17 cellular contexts compared by ENCODE assay signal in genomic region chr6:170473226-170473789, GRCh38.
A peak's percentile ranks its signal among the peaks of the same experiment; 100 is the strongest.
DNase-seq lines count a peak whose midpoint lies in the region; ATAC-seq and TF ChIP-seq lines count a peak whose summit lies in the region.
"Had no signal": no experiment of that assay in that cellular context is flagged by ENCODE, and none has a peak within 500 bp of the region (broad histone marks: within the 10 kb centered on the region; RNA-seq: fewer than 3 reads in every experiment).

No MANE protein-coding gene starts in this region.

- H3K79me1 ChIP-seq in mesenchymal stem cell (replicated peaks; ENCODE audit: low read length, poor library complexity, severe bottlenecking): no peaks in the 10 kb centered on the region

- no peak overlapping the region for H2BK120ac ChIP-seq in mesenchymal stem cell (ENCODE audit: low read depth, low read length)

- H2BK5ac ChIP-seq in mesenchymal stem cell (ENCODE audit: low read depth, low read length, poor library complexity, severe bottlenecking): no peak overlapping the region

- no peaks in the 10 kb centered on the region for H3K36me3 ChIP-seq in mesenchymal stem cell (ENCODE audit: control insufficient read depth in 1 of 2, insufficient read depth in 2 of 2, low read depth in 1 of 2, low read length in 2 of 2)
- H3K36me3 ChIP-seq: colonic mucosa, upper lobe of right lung had no signal

- DNase-seq in NCI-H82 (lab: John Stamatoyannopoulos, UW): peak; percentile 54
- DNase-seq in NCI-H82 treated with DMSO at 0.1 percent for 48 hours (lab: John Stamatoyannopoulos, UW; ENCODE audit: unreplicated experiment): no peak
- peak; percentile 93 for DNase-seq in NCI-H2171 treated with DMSO at 0.1 percent for 48 hours (lab: John Stamatoyannopoulos, UW)
- peak; percentile 69 for DNase-seq in glutamatergic neuron
- DNase-seq in skeletal muscle cell (ENCODE audit: low read depth): peak; percentile 22
- no peak for DNase-seq in mesenchymal stem cell
- no peak for DNase-seq in effector memory CD8-positive, alpha-beta T cell
- DNase-seq: activated CD4-positive, alpha-beta T cell treated with anti-CD3 and anti-CD28 coated beads, Interleukin-2, amount 10 ng/mL, durations not matched to agents 7 days and 5 days; activated naive CD4-positive, alpha-beta T cell treated with anti-CD3 and anti-CD28 coated beads for 36 hours; colonic mucosa; DND-41; NCI-H446 treated with DMSO at 0.1 percent for 48 hours; PC-9; upper lobe of right lung had no signal

- no peak overlapping the region for H2AK5ac ChIP-seq in mesenchymal stem cell (ENCODE audit: low read length, severe bottlenecking)

- H3K18ac ChIP-seq in mesenchymal stem cell (ENCODE audit: low read depth in 1 of 2, low read length in 2 of 2): no peak overlapping the region

- TF ChIP-seq CTCF in glutamatergic neuron (IDR thresholded peaks at IDR 0.05; ENCODE audit: partially characterized antibody, unreplicated experiment): no peak

- no peak overlapping the region for H3K4ac ChIP-seq in mesenchymal stem cell (ENCODE audit: low read depth in 1 of 2, low read length in 2 of 2)

- H3K9me3 Mint-ChIP-seq in glutamatergic neuron (ENCODE audit: unreplicated experiment): peaks cover 12% of the 10 kb centered on the region
- H3K9me3 Mint-ChIP-seq in effector memory CD8-positive, alpha-beta T cell: no peaks in the 10 kb centered on the region
- H3K9me3 Mint-ChIP-seq: activated CD4-positive, alpha-beta T cell treated with anti-CD3 and anti-CD28 coated beads, Interleukin-2, amount 10 ng/mL, durations not matched to agents 7 days and 5 days; activated naive CD4-positive, alpha-beta T cell treated with anti-CD3 and anti-CD28 coated beads for 36 hours had no signal

- no peak overlapping the region for H3K14ac ChIP-seq in mesenchymal stem cell (ENCODE audit: low read length in 2 of 2)

- peaks cover 7% of the 10 kb centered on the region for H3K27me3 Mint-ChIP-seq in glutamatergic neuron (ENCODE audit: unreplicated experiment)
- peaks cover 4 to 32% of the 10 kb centered on the region in 2 donors for H3K27me3 Mint-ChIP-seq in effector memory CD8-positive, alpha-beta T cell
- H3K27me3 Mint-ChIP-seq: activated CD4-positive, alpha-beta T cell treated with anti-CD3 and anti-CD28 coated beads, Interleukin-2, amount 10 ng/mL, durations not matched to agents 7 days and 5 days had no signal

- ATAC-seq in HG03095 (IDR thresholded peaks at IDR 0.05; ENCODE audit: unreplicated experiment): no peak
- no peak for ATAC-seq in effector memory CD8-positive, alpha-beta T cell (replicated peaks)
- ATAC-seq: upper lobe of right lung had no signal

- no peak overlapping the region for H4K8ac ChIP-seq in mesenchymal stem cell (ENCODE audit: low read length)

- H3K9me3 ChIP-seq in mesenchymal stem cell (ENCODE audit: control insufficient read depth, low read length): no peaks in the 10 kb centered on the region
- H3K9me3 ChIP-seq: colonic mucosa, upper lobe of right lung had no signal

- H3K4me1 Mint-ChIP-seq in glutamatergic neuron (ENCODE audit: low read depth, unreplicated experiment): peaks cover 27% of the 10 kb centered on the region
- H3K4me1 Mint-ChIP-seq in effector memory CD8-positive, alpha-beta T cell (ENCODE audit: low read depth in 2 of 2): peaks cover 0 to 4% of the 10 kb centered on the region in 2 donors
- H3K4me1 Mint-ChIP-seq: activated CD4-positive, alpha-beta T cell treated with anti-CD3 and anti-CD28 coated beads, Interleukin-2, amount 10 ng/mL, durations not matched to agents 7 days and 5 days had no signal

- no peak overlapping the region for H2AFZ ChIP-seq in mesenchymal stem cell (ENCODE audit: low read depth, low read length)
- H2AFZ ChIP-seq: PC-9 had no signal

- H3K4me1 ChIP-seq in mesenchymal stem cell (ENCODE audit: control insufficient read depth, insufficient read depth, low read depth, low read length): no peaks in the 10 kb centered on the region
- H3K4me1 ChIP-seq: colonic mucosa, upper lobe of right lung had no signal

- WGBS in mesenchymal stem cell: 69% methylated on average over 4 of the region's 4 CpGs

- H3K36me3 Mint-ChIP-seq in glutamatergic neuron (ENCODE audit: unreplicated experiment): peaks cover 4% of the 10 kb centered on the region
- no peaks in the 10 kb centered on the region for H3K36me3 Mint-ChIP-seq in effector memory CD8-positive, alpha-beta T cell (ENCODE audit: insufficient read depth)

- no peak overlapping the region for H2BK15ac ChIP-seq in mesenchymal stem cell (ENCODE audit: low read depth, poor library complexity, severe bottlenecking)

- no peak overlapping the region for H2BK12ac ChIP-seq in mesenchymal stem cell (ENCODE audit: low read length in 2 of 2)

- peak overlapping the region; percentile 59 for H3K27ac Mint-ChIP-seq in glutamatergic neuron (ENCODE audit: unreplicated experiment)
- no peak overlapping the region for H3K27ac Mint-ChIP-seq in effector memory CD8-positive, alpha-beta T cell
- H3K27ac Mint-ChIP-seq: activated CD4-positive, alpha-beta T cell treated with anti-CD3 and anti-CD28 coated beads, Interleukin-2, amount 10 ng/mL, durations not matched to agents 7 days and 5 days; activated naive CD4-positive, alpha-beta T cell treated with anti-CD3 and anti-CD28 coated beads for 36 hours; stimulated activated naive CD8-positive, alpha-beta T cell treated with anti-CD3 and anti-CD28 coated beads, Interleukin-15, Interleukin-2, amounts not matched to agents 100 ng/mL and 50 ng/mL, for 24 hours had no signal

- H3K27ac ChIP-seq in mesenchymal stem cell (ENCODE audit: low read length, poor library complexity, severe bottlenecking): no peak overlapping the region
- H3K27ac ChIP-seq: C4-2B, colonic mucosa, PC-9, upper lobe of right lung had no signal

- H3K4me3 ChIP-seq in skeletal muscle cell (ENCODE audit: low read depth, low read length) (no peak overlapping the region), mesenchymal stem cell (ENCODE audit: insufficient read depth in 1 of 2, low read depth in 1 of 2, low read length in 2 of 2) (no peak overlapping the region)
- H3K4me3 ChIP-seq: colonic mucosa, PC-9, upper lobe of right lung had no signal

- H3K4me3 Mint-ChIP-seq in glutamatergic neuron (ENCODE audit: unreplicated experiment): peak overlapping the region; percentile 60
- H3K4me3 Mint-ChIP-seq in effector memory CD8-positive, alpha-beta T cell: no peak overlapping the region
- H3K4me3 Mint-ChIP-seq: activated CD4-positive, alpha-beta T cell treated with anti-CD3 and anti-CD28 coated beads, Interleukin-2, amount 10 ng/mL, durations not matched to agents 7 days and 5 days; activated naive CD4-positive, alpha-beta T cell treated with anti-CD3 and anti-CD28 coated beads for 36 hours; stimulated activated naive CD8-positive, alpha-beta T cell treated with anti-CD3 and anti-CD28 coated beads, Interleukin-15, Interleukin-2, amounts not matched to agents 100 ng/mL and 50 ng/mL, for 24 hours had no signal

- H3K9ac ChIP-seq in mesenchymal stem cell (ENCODE audit: low read length): no peak overlapping the region

- H4K91ac ChIP-seq in mesenchymal stem cell (ENCODE audit: low read length): no peak overlapping the region

- no peak overlapping the region for H3K23ac ChIP-seq in mesenchymal stem cell (ENCODE audit: low read length in 2 of 2)

- H3K27me3 ChIP-seq in mesenchymal stem cell (ENCODE audit: control insufficient read depth in 1 of 2, insufficient read depth in 1 of 2, low read length in 2 of 2): peaks cover 12 to 39% of the 10 kb centered on the region in 2 experiments
- H3K27me3 ChIP-seq: colonic mucosa had no signal

- no peak overlapping the region for H3K4me2 ChIP-seq in mesenchymal stem cell (ENCODE audit: low read length, poor library complexity, severe bottlenecking)
- H3K4me2 ChIP-seq: PC-9 had no signal

Comparison
In these comparisons a context has a peak if more than half of its experiments do, and no peak if none do; other contexts are left out.
1. DNase-seq: peak in NCI-H82 (single experiment), NCI-H2171 treated with DMSO at 0.1 percent for 48 hours (single experiment), glutamatergic neuron (single experiment) and skeletal muscle cell (single experiment); none in NCI-H82 treated with DMSO at 0.1 percent for 48 hours (single experiment), mesenchymal stem cell (single experiment) and effector memory CD8-positive, alpha-beta T cell (0 of 3).